ENCODE assay signal across 16 cellular contexts in the genomic region with DNA sequence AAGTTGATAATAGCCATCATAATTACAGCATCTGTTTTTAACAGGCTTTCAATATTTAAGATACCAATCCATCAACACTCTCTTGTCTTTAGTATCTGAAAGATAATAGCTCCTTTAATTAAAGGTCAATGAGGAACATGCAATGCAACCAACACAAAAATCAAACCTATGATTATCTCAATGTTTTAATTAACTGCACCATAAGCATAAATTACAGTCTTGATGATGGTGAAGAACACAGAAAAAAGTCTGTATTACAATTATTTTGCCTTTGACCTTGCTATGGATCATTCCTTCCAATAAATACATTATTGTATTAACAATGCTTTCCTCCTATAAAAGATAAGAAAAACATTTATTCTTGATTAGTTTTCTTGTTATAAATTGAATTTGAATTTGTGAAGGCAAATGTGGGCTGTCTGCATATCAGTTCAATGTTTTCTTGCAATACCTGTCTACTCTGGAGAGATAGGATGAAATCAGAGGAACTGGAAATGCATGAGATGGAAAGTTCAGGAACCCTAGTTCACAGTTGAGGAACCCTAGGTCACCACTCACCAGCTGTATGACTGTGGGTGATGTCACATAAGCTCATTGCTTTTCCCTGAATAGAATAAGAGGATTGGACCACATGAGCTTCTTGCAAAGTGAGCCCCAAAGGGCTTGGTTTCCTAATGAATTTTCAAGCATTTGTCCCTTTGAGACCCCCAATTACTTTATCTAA. TPM values are rescaled to one million over a fixed set of nuclear protein-coding genes. Genes with fewer than 3 reads are reported as not detected.
DNase-seq lines count a peak whose midpoint lies in the region; ATAC-seq and TF ChIP-seq lines count a peak whose summit lies in the region.
"Had no signal": no experiment of that assay in that cellular context is flagged by ENCODE, and none has a peak within 500 bp of the region (broad histone marks: within the 10 kb centered on the region; RNA-seq: fewer than 3 reads in every experiment).

No MANE protein-coding gene starts in this region.

- no peak overlapping the region for H3K9ac ChIP-seq in liver (ENCODE audit: low read depth in 1 of 2, low read length in 2 of 2)

- peak overlapping the region; percentile 78; the same call in 1 of the 2 replicates for H3K4me3 Mint-ChIP-seq in HFFc6

- no peaks in the 10 kb centered on the region for H3K36me3 Mint-ChIP-seq in HFFc6 (ENCODE audit: low read depth)
- H3K36me3 Mint-ChIP-seq: T-cell had no signal

- BruUV-seq in PC-9 (replicated peaks; lab: Mats Ljungman, UMichigan) = no TSS peak

- no peak for DNase-seq in HFFc6
- no peak for DNase-seq in PC-9
- no peak for DNase-seq in upper lobe of right lung
- no peak for DNase-seq in substantia nigra (lab: John Stamatoyannopoulos, UW)
- no peak for DNase-seq in OCI-M2 (lab: John Stamatoyannopoulos, UW; ENCODE audit: unreplicated experiment)
- DNase-seq: activated CD4-positive, alpha-beta T cell treated with anti-CD3 and anti-CD28 coated beads, Interleukin-2, amount 10 ng/mL, durations not matched to agents 24 days and 14 days; activated CD8-positive, alpha-beta memory T cell treated with anti-CD3 and anti-CD28 coated beads, Interleukin-2, amount 50 U/mL, for 4 hours; amniotic stem cell; Caco-2; central memory CD4-positive, alpha-beta T cell; NCI-H2227 treated with DMSO at 0.1 percent for 48 hours; stimulated activated CD4-positive, alpha-beta T cell treated with anti-CD3 and anti-CD28 coated beads, Interleukin-12 subunit alpha, Interleukin-12 subunit beta, amount 100 ng/mL, for 4 hours; T-cell had no signal

- intact Hi-C loops in PC-9 (cut with micrococcal nuclease; ENCODE audit: unreplicated experiment) = no loop called here
- intact Hi-C loops in upper lobe of right lung (cut with DNase I) = no loop called here

- no peaks in the 10 kb centered on the region for H3K36me3 ChIP-seq in PC-9 (ENCODE audit: low read depth)
- H3K36me3 ChIP-seq in liver (ENCODE audit: control insufficient read depth in 4 of 4, insufficient read depth in 3 of 4, low read depth in 1 of 4, low read length in 3 of 4) = no peaks in the 10 kb centered on the region
- H3K36me3 ChIP-seq in upper lobe of right lung = no peaks in the 10 kb centered on the region
- H3K36me3 ChIP-seq: esophagus muscularis mucosa had no signal

- peak overlapping the region; percentile 72; the same call in 1 of the 2 replicates for H3K4me2 ChIP-seq in PC-9

- no peaks in the 10 kb centered on the region for H3K9me3 Mint-ChIP-seq in HFFc6
- H3K9me3 Mint-ChIP-seq: activated CD4-positive, alpha-beta T cell treated with anti-CD3 and anti-CD28 coated beads, Interleukin-2, amount 10 ng/mL, durations not matched to agents 24 days and 14 days; T-cell had no signal

- H3K27me3 ChIP-seq in PC-9 (ENCODE audit: insufficient read depth, low read depth) (no peaks in the 10 kb centered on the region), liver (ENCODE audit: control insufficient read depth in 4 of 4, insufficient read depth in 4 of 4, low read length in 3 of 4) (no peaks in the 10 kb centered on the region), upper lobe of right lung (no peaks in the 10 kb centered on the region)
- H3K27me3 ChIP-seq: esophagus muscularis mucosa had no signal

- H4K20me1 ChIP-seq in PC-9 (ENCODE audit: insufficient read depth) = no peaks in the 10 kb centered on the region

- 0 out of 2 replicates have a peak, but pooled peaks cover 12% of the 10 kb centered on the region for H3K4me1 ChIP-seq in PC-9 (replicated peaks; ENCODE audit: insufficient read depth)
- H3K4me1 ChIP-seq in liver (ENCODE audit: control insufficient read depth in 4 of 4, insufficient read depth in 4 of 4, low read length in 3 of 4) = peaks cover 0 to 9% (median 3%) of the 10 kb centered on the region in 4 donors
- no peaks in the 10 kb centered on the region for H3K4me1 ChIP-seq in upper lobe of right lung
- H3K4me1 ChIP-seq: Caco-2 had no signal

- no peaks in the 10 kb centered on the region for H3K27me3 Mint-ChIP-seq in HFFc6 (ENCODE audit: insufficient read depth)

- no peak overlapping the region for H3K27ac ChIP-seq in PC-9
- no peak overlapping the region for H3K27ac ChIP-seq in liver (ENCODE audit: low read depth in 1 of 2, low read length in 2 of 2)
- peak overlapping the region; percentile 39 for H3K27ac ChIP-seq in upper lobe of right lung
- no peak overlapping the region for H3K27ac ChIP-seq in substantia nigra (ENCODE audit: low read depth, low read length, poor library complexity, severe bottlenecking)

- H3K79me2 ChIP-seq in PC-9 (ENCODE audit: low read depth) = no peaks in the 10 kb centered on the region

- POLR2A ChIA-PET in PC-9 (lab: Charles Lee; ENCODE audit: unreplicated experiment) = interaction anchor here (0.5 kb wide), 1 partner anchor 788 kb away, joined by 4 read pairs; no protein-coding TSS in a partner anchor

- CTCF ChIA-PET in PC-9 (lab: Charles Lee) = interaction anchor here (0.7 kb wide), 1 partner anchor 20 kb away, joined by 3 read pairs; no protein-coding TSS in a partner anchor

- H3K9me3 ChIP-seq in PC-9 (ENCODE audit: insufficient read depth, low read depth) (no peaks in the 10 kb centered on the region), liver (ENCODE audit: control insufficient read depth in 4 of 4, low read length in 3 of 4) (no peaks in the 10 kb centered on the region), upper lobe of right lung (no peaks in the 10 kb centered on the region)
- H3K9me3 ChIP-seq: Caco-2, esophagus muscularis mucosa had no signal

- H3K4me3 ChIP-seq in PC-9 = no peak overlapping the region; the same call in 1 of the 2 replicates
- no peak overlapping the region for H3K4me3 ChIP-seq in liver (ENCODE audit: low read depth in 1 of 3, low read length in 3 of 3)
- no peak overlapping the region for H3K4me3 ChIP-seq in upper lobe of right lung

- H2AFZ ChIP-seq in PC-9 = peak overlapping the region; percentile 76

- ATAC-seq in upper lobe of right lung = no peak
- no peak for ATAC-seq in HG03097 (IDR thresholded peaks at IDR 0.05; ENCODE audit: low FRiP score, unreplicated experiment)
- ATAC-seq: T-cell had no signal

- TF ChIP-seq RAD21 in liver (IDR thresholded peaks at IDR 0.05) = no peak

- H3K27ac Mint-ChIP-seq in HFFc6 = no peak overlapping the region
- H3K27ac Mint-ChIP-seq: activated CD4-positive, alpha-beta T cell treated with anti-CD3 and anti-CD28 coated beads, Interleukin-2, amount 10 ng/mL, durations not matched to agents 24 days and 14 days; T-cell had no signal

- H3F3A ChIP-seq in PC-9 (ENCODE audit: insufficient read depth, low read depth) = no peaks in the 10 kb centered on the region

- no peak for TF ChIP-seq CTCF in HFFc6 (IDR thresholded peaks at IDR 0.05)
- no peak for TF ChIP-seq CTCF in PC-9 (conservative IDR thresholded peaks at IDR 0.05)
- no peak for TF ChIP-seq CTCF in liver (IDR thresholded peaks at IDR 0.05; ENCODE audit: low read depth, low read length, missing input control)
- no peak for TF ChIP-seq CTCF in upper lobe of right lung (IDR thresholded peaks at IDR 0.05)

- peaks cover 11% of the 10 kb centered on the region for H3K4me1 Mint-ChIP-seq in HFFc6 (ENCODE audit: low read depth)
- H3K4me1 Mint-ChIP-seq: activated CD4-positive, alpha-beta T cell treated with anti-CD3 and anti-CD28 coated beads, Interleukin-2, amount 10 ng/mL, durations not matched to agents 24 days and 14 days had no signal

- H3K9me2 ChIP-seq in PC-9 (ENCODE audit: insufficient read depth) = 0 out of 2 replicates have a peak, but pooled peaks cover 4% of the 10 kb centered on the region

TF ChIP-seq in liver, 16 proteins besides CTCF, POLR2A, EP300 and RAD21:
- TF ChIP-seq NR2F2 (IDR thresholded peaks at IDR 0.05) (peak; percentile 17), GABPA (IDR thresholded peaks at IDR 0.05 in 1 of 2, conservative IDR thresholded peaks at IDR 0.05 in 1 of 2) (no peak)

RNA-seq across cellular contexts. Expression of a gene that starts 58.5 kb away (rescaled TPM):
- 1,000 to 10,000 TPM in 4 of 6 experiments, 100 to 1,000 TPM in 2; 933 to 1,109 (median 1,040) TPM for total RNA-seq in HFFc6 (2021; fragmentation: NEBNext Ultra II Directional; extraction: Animal tissue kit (Norgen Biotek cat#: 25700))
- total RNA-seq in PC-9 (2021) (653 and 753 TPM in 2 replicates), liver (10 to 100 TPM; 15.6 to 28.6 TPM), upper lobe of right lung (314 TPM)
- 10 to 100 TPM in 1 of 2 donors, 1 to 10 TPM in 1; 4.8 to 13.3 TPM for polyA plus RNA-seq in liver

Comparison
In these comparisons a context has a peak if more than half of its experiments do, and no peak if none do; other contexts are left out.
1. RNA of a gene that starts 58.5 kb away (total RNA-seq): 933 to 1,109 TPM in HFFc6, 653 to 753 TPM in PC-9 and 314 TPM in upper lobe of right lung (single experiment); 15.6 to 28.6 TPM in liver; every median in the first group is over 10 times any median in the second.